In genomic region chr19:55674841-55675660, GRCh38 we compare ENCODE assay signal across 8 cellular contexts. TPM values are rescaled to one million over a fixed set of nuclear protein-coding genes. Genes with fewer than 3 reads are reported as not detected.
DNase-seq lines count a peak whose midpoint lies in the region; ATAC-seq and TF ChIP-seq lines count a peak whose summit lies in the region.

Gene EPN1 (plus strand): TSS chr19:55675226. CDS start chr19:55678628, 3,402 bp downstream.

- H3K4me3 ChIP-seq in left ventricle myocardium inferior (peak within 1 kb of the TSS; percentile 93), upper lobe of right lung (peak within 1 kb of the TSS; percentile 82)

- peaks cover 34% of the 10 kb centered on the region for H3K36me3 Mint-ChIP-seq in T-helper 1 cell treated with Interleukin-12 subunit alpha and Interleukin-12 subunit beta and Interleukin-4 antibody, amounts not matched to agents 30 μg/mL and 1 μg/mL, for 36 hours (ENCODE audit: low read depth)
- peaks cover 16% of the 10 kb centered on the region for H3K36me3 Mint-ChIP-seq in progenitor cell of endocrine pancreas (ENCODE audit: insufficient read depth)

- H3K4me1 Mint-ChIP-seq in T-helper 1 cell treated with Interleukin-12 subunit alpha and Interleukin-12 subunit beta and Interleukin-4 antibody, amounts not matched to agents 30 μg/mL and 1 μg/mL, for 36 hours (ENCODE audit: low read depth) = peaks cover 46% of the 10 kb centered on the region
- H3K4me1 Mint-ChIP-seq in progenitor cell of endocrine pancreas (ENCODE audit: low read depth) = peaks cover 27% of the 10 kb centered on the region

- peaks cover 87% of the 10 kb centered on the region for H3K4me1 ChIP-seq in left ventricle myocardium inferior
- peaks cover 38% of the 10 kb centered on the region for H3K4me1 ChIP-seq in upper lobe of right lung

- no peaks in the 10 kb centered on the region for H3K27me3 Mint-ChIP-seq in T-helper 1 cell treated with Interleukin-12 subunit alpha and Interleukin-12 subunit beta and Interleukin-4 antibody, amounts not matched to agents 30 μg/mL and 1 μg/mL, for 36 hours (ENCODE audit: low read depth)
- no peaks in the 10 kb centered on the region for H3K27me3 Mint-ChIP-seq in progenitor cell of endocrine pancreas

- no peaks in the 10 kb centered on the region for H3K9me3 ChIP-seq in left ventricle myocardium inferior (replicated peaks)
- H3K9me3 ChIP-seq in upper lobe of right lung = no peaks in the 10 kb centered on the region

- intact Hi-C loops in left ventricle myocardium inferior (cut with micrococcal nuclease) = no loop called here
- intact Hi-C loops in upper lobe of right lung (cut with DNase I) = no loop called here

- in situ Hi-C loops in GM13977 (cut with MboI; ENCODE audit: low pct_unique_long_range_greater_than_20kb, low sequenced_read_pairs, unreplicated experiment) = loop anchor here (25.0 kb wide), 1 partner anchor 637 kb away; the partner anchor contains the start of gene ZSCAN5A

- DNase-seq in GM13977 (ENCODE audit: low spot score) (peak; percentile 99), NCI-H1694 treated with DMSO at 0.1 percent for 48 hours (lab: John Stamatoyannopoulos, UW) (peak; percentile 90), amniotic stem cell (lab: John Stamatoyannopoulos, UW) (peak; percentile 93), left ventricle myocardium inferior (peak; percentile 97), progenitor cell of endocrine pancreas (ENCODE audit: low spot score, unreplicated experiment) (peak; percentile 93), upper lobe of right lung (peak; percentile 98)

- no peaks in the 10 kb centered on the region for H3K9me3 Mint-ChIP-seq in T-helper 1 cell treated with Interleukin-12 subunit alpha and Interleukin-12 subunit beta and Interleukin-4 antibody, amounts not matched to agents 30 μg/mL and 1 μg/mL, for 36 hours
- no peaks in the 10 kb centered on the region for H3K9me3 Mint-ChIP-seq in progenitor cell of endocrine pancreas (ENCODE audit: low read depth)

- ATAC-seq in HG02885 (IDR thresholded peaks at IDR 0.05; ENCODE audit: poor library complexity, unreplicated experiment) = peak; percentile 72
- ATAC-seq in upper lobe of right lung = peak; percentile 95

- H3K27ac ChIP-seq in left ventricle myocardium inferior (replicated peaks) (peak within 1 kb of the TSS; percentile 97), upper lobe of right lung (peak within 1 kb of the TSS; percentile 85)

- peak within 1 kb of the TSS; percentile 97 for H3K4me3 Mint-ChIP-seq in T-helper 1 cell treated with Interleukin-12 subunit alpha and Interleukin-12 subunit beta and Interleukin-4 antibody, amounts not matched to agents 30 μg/mL and 1 μg/mL, for 36 hours
- H3K4me3 Mint-ChIP-seq in progenitor cell of endocrine pancreas (ENCODE audit: low read depth) = peak within 1 kb of the TSS; percentile 95

- TF ChIP-seq CTCF in GM13977 (IDR thresholded peaks at IDR 0.05; ENCODE audit: extremely low read depth, insufficient read depth, missing control alignments) (no peak), left ventricle myocardium inferior (IDR thresholded peaks at IDR 0.05; ENCODE audit: borderline replicate concordance) (no peak), progenitor cell of endocrine pancreas (IDR thresholded peaks at IDR 0.05; ENCODE audit: unreplicated experiment) (no peak), upper lobe of right lung (IDR thresholded peaks at IDR 0.05) (no peak)

- H3K27me3 ChIP-seq in left ventricle myocardium inferior (ENCODE audit: low read depth) = no peaks in the 10 kb centered on the region
- no peaks in the 10 kb centered on the region for H3K27me3 ChIP-seq in upper lobe of right lung

- peaks cover 44% of the 10 kb centered on the region for H3K36me3 ChIP-seq in left ventricle myocardium inferior
- H3K36me3 ChIP-seq in upper lobe of right lung = peaks cover 58% of the 10 kb centered on the region

- H3K27ac Mint-ChIP-seq in T-helper 1 cell treated with Interleukin-12 subunit alpha and Interleukin-12 subunit beta and Interleukin-4 antibody, amounts not matched to agents 30 μg/mL and 1 μg/mL, for 36 hours = peak within 1 kb of the TSS; percentile 93
- peak within 1 kb of the TSS; percentile 94 for H3K27ac Mint-ChIP-seq in progenitor cell of endocrine pancreas

RNA-seq across cellular contexts. Expression of gene EPN1, which starts in this region (rescaled TPM):
- total RNA-seq in left ventricle myocardium inferior (205 TPM), progenitor cell of endocrine pancreas (115 and 118 TPM in 2 replicates), upper lobe of right lung (117 TPM)

Comparison
In these comparisons a context has a peak if more than half of its experiments do, and no peak if none do; other contexts are left out.
1. Peak in every context shown above with its lines: DNase-seq, ATAC-seq, H3K4me3 ChIP-seq and H3K27ac ChIP-seq.